In genomic region chr4:78666830-78667258, GRCh38 we compare ENCODE assay signal across 18 cellular contexts.
DNase-seq lines count a peak whose midpoint lies in the region; ATAC-seq and TF ChIP-seq lines count a peak whose summit lies in the region.
"Had no signal": no experiment of that assay in that cellular context is flagged by ENCODE, and none has a peak within 500 bp of the region (broad histone marks: within the 10 kb centered on the region; RNA-seq: fewer than 3 reads in every experiment).

No MANE protein-coding gene starts in this region.

- ATAC-seq in GM21528 (IDR thresholded peaks at IDR 0.05; ENCODE audit: low FRiP score, unreplicated experiment), result no peak

- no peaks in the 10 kb centered on the region for H3K27me3 ChIP-seq in HL-60 (ENCODE audit: insufficient read depth, poor library complexity, severe bottlenecking)
- H3K27me3 ChIP-seq: breast epithelium, SJSA1 had no signal

- H3K27ac ChIP-seq in HL-60 (replicated peaks), result peak overlapping the region; percentile 55
- H3K27ac ChIP-seq: SJSA1 had no signal

- H3K4me3 ChIP-seq in HL-60 (replicated peaks; ENCODE audit: insufficient read depth, low read length) (no peak overlapping the region), epithelial cell of esophagus (ENCODE audit: low read length) (no peak overlapping the region)
- H3K4me3 ChIP-seq: breast epithelium, SJSA1 had no signal

- DNase-seq in HL-60 (ENCODE audit: low read depth in 1 of 2, low spot score in 1 of 2) (peak; percentile 65 to 67), NOMO-1 treated with dmso at 0.1 percent for 144 hours (lab: John Stamatoyannopoulos, UW; ENCODE audit: unreplicated experiment) (peak; percentile 74), epithelial cell of esophagus (ENCODE audit: low read depth) (peak; percentile 46), renal cortical epithelial cell (ENCODE audit: low read depth) (peak; percentile 56), HPDE6-E6E7 (ENCODE audit: extremely low spot score) (no peak), mucosa of gallbladder (ENCODE audit: low spot score) (no peak)
- DNase-seq: activated CD4-positive, alpha-beta T cell treated with anti-CD3 and anti-CD28 coated beads, Interleukin-2, amount 50 U/mL, for 48 hours; activated naive CD8-positive, alpha-beta T cell treated with anti-CD3 and anti-CD28 coated beads for 36 hours; activated T-cell treated with anti-CD3 and anti-CD28 coated beads, Interleukin-2, amount 50 U/mL, for 48 hours; CD4-positive, CD25-positive, alpha-beta regulatory T cell; hypothalamus; NCI-H1694; NCI-H345; small intestine; stimulated activated naive CD4-positive, alpha-beta T cell had no signal

- no peak for TF ChIP-seq CTCF in HL-60 (IDR thresholded peaks at IDR 0.05; ENCODE audit: insufficient read depth, low read length)
- TF ChIP-seq CTCF in epithelial cell of esophagus (IDR thresholded peaks at IDR 0.05; ENCODE audit: insufficient read depth, low read depth, low read length, missing control alignments), result no peak

Comparison
In these comparisons a context has a peak if more than half of its experiments do, and no peak if none do; other contexts are left out.
1. DNase-seq: peak in HL-60 (2 of 2), NOMO-1 treated with dmso at 0.1 percent for 144 hours (single experiment), epithelial cell of esophagus (single experiment) and renal cortical epithelial cell (single experiment); none in HPDE6-E6E7 (single experiment) and mucosa of gallbladder (single experiment).